15 cellular contexts compared by ENCODE assay signal in the genomic region with DNA sequence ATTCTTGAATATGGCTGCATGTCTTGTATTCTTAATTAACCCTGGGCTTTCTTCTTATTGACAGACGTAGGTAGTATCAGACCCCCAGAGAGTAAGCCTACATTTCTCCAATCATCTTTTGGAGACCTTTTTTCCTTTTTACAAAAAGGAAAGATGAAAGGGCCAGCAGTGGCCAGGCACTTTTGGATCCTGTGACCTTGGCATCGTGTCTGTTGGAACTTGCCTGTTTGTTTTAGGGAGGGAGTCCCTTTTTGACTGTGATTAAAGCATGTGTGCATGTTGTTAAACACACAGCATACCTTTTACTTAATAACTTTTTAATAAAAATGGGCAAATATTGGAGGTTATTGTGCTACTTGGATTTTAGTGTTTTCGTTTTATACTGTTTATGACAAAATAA. TPM values are rescaled to one million over a fixed set of nuclear protein-coding genes. Genes with fewer than 3 reads are reported as not detected.
DNase-seq lines count a peak whose midpoint lies in the region; ATAC-seq and TF ChIP-seq lines count a peak whose summit lies in the region.
"Had no signal": no experiment of that assay in that cellular context is flagged by ENCODE, and none has a peak within 500 bp of the region (broad histone marks: within the 10 kb centered on the region; RNA-seq: fewer than 3 reads in every experiment).

No MANE protein-coding gene starts in this region.

- peak overlapping the region; percentile 65 for H3K27ac Mint-ChIP-seq in activated T-cell treated with anti-CD3 and anti-CD28 coated beads, Interleukin-2, amount 50 U/mL, for 72 hours
- H3K27ac Mint-ChIP-seq in immature natural killer cell = peak overlapping the region in 5 of 6 donors; percentile 21 to 48 (median 42)
- peak overlapping the region in 5 of 9 donors; percentile 11 to 72 (median 52) for H3K27ac Mint-ChIP-seq in naive thymus-derived CD4-positive, alpha-beta T cell

- peaks cover 2 to 10% of the 10 kb centered on the region in 2 donors for H3K36me3 Mint-ChIP-seq in activated T-cell treated with anti-CD3 and anti-CD28 coated beads, Interleukin-2, amount 50 U/mL, for 72 hours (ENCODE audit: insufficient read depth in 2 of 2)
- H3K36me3 Mint-ChIP-seq in immature natural killer cell = peaks cover 4 to 14% (median 13%) of the 10 kb centered on the region in 3 donors
- H3K36me3 Mint-ChIP-seq in naive thymus-derived CD4-positive, alpha-beta T cell = peaks cover 0 to 38% (median 20%) of the 10 kb centered on the region in 5 donors

- no peak overlapping the region for H3K4me3 ChIP-seq in naive thymus-derived CD4-positive, alpha-beta T cell (ENCODE audit: low read length)
- no peak overlapping the region for H3K4me3 ChIP-seq in thyroid gland (replicated peaks in 1 of 3)
- H3K4me3 ChIP-seq: BLaER1, HAP-1 had no signal

- no peak for ATAC-seq in activated T-cell treated with anti-CD3 and anti-CD28 coated beads, Interleukin-2, amount 50 U/mL, for 72 hours (replicated peaks in 1 of 2)
- no peak for ATAC-seq in naive thymus-derived CD4-positive, alpha-beta T cell
- ATAC-seq in HG02763 (IDR thresholded peaks at IDR 0.05; ENCODE audit: unreplicated experiment) (no peak), HG02852 (IDR thresholded peaks at IDR 0.05; ENCODE audit: unreplicated experiment) (no peak)

- no peak for TF ChIP-seq POLR2A in thyroid gland (IDR thresholded peaks at IDR 0.05)

- intact Hi-C loops in naive thymus-derived CD4-positive, alpha-beta T cell (cut with micrococcal nuclease) = no loop called here
- intact Hi-C loops in thyroid gland (cut with DNase I) = no loop called here

- no peaks in the 10 kb centered on the region for H3K27me3 Mint-ChIP-seq in activated T-cell treated with anti-CD3 and anti-CD28 coated beads, Interleukin-2, amount 50 U/mL, for 72 hours (ENCODE audit: low read depth)
- no peaks in the 10 kb centered on the region for H3K27me3 Mint-ChIP-seq in immature natural killer cell (ENCODE audit: low read depth in 3 of 3)
- H3K27me3 Mint-ChIP-seq in naive thymus-derived CD4-positive, alpha-beta T cell = no peaks in the 10 kb centered on the region

- no peaks in the 10 kb centered on the region for H3K9me3 ChIP-seq in naive thymus-derived CD4-positive, alpha-beta T cell (ENCODE audit: control insufficient read depth in 2 of 3, low read length in 3 of 3)
- H3K9me3 ChIP-seq in thyroid gland = no peaks in the 10 kb centered on the region
- H3K9me3 ChIP-seq: BLaER1, HAP-1 had no signal

- POLR2A ChIA-PET in naive thymus-derived CD4-positive, alpha-beta T cell (lab: Charles Lee) = interaction anchor here (0.6 kb wide), 1 partner anchor 141 kb away, joined by 3 read pairs; no protein-coding TSS in a partner anchor

- 88 to 89% methylated on average over 3 of the region's 3 CpGs for WGBS in thyroid gland, 2 donors

- H3K36me3 ChIP-seq in naive thymus-derived CD4-positive, alpha-beta T cell (ENCODE audit: control insufficient read depth in 2 of 3, insufficient read depth in 3 of 3, low read length in 3 of 3) = peaks cover 0 to 22% (median 0%) of the 10 kb centered on the region in 3 experiments
- peaks cover 0 to 3% of the 10 kb centered on the region in 2 donors for H3K36me3 ChIP-seq in thyroid gland

- CTCF ChIA-PET in naive thymus-derived CD4-positive, alpha-beta T cell (lab: Charles Lee) = interaction anchor here (0.7 kb wide), 1 partner anchor 140 kb away, joined by 6 read pairs; no protein-coding TSS in a partner anchor

- no peak for TF ChIP-seq CTCF in thyroid gland (IDR thresholded peaks at IDR 0.05)

- H3K4me1 Mint-ChIP-seq in activated T-cell treated with anti-CD3 and anti-CD28 coated beads, Interleukin-2, amount 50 U/mL, for 72 hours (ENCODE audit: low read depth) = peaks cover 27% of the 10 kb centered on the region
- peaks cover 31 to 40% of the 10 kb centered on the region in 2 donors for H3K4me1 Mint-ChIP-seq in immature natural killer cell
- peaks cover 11 to 80% (median 73%) of the 10 kb centered on the region in 7 donors for H3K4me1 Mint-ChIP-seq in naive thymus-derived CD4-positive, alpha-beta T cell

- no peak overlapping the region for H3K4me3 Mint-ChIP-seq in activated T-cell treated with anti-CD3 and anti-CD28 coated beads, Interleukin-2, amount 50 U/mL, for 72 hours
- H3K4me3 Mint-ChIP-seq in immature natural killer cell = no peak overlapping the region
- no peak overlapping the region for H3K4me3 Mint-ChIP-seq in naive thymus-derived CD4-positive, alpha-beta T cell

- no peaks in the 10 kb centered on the region for H3K27me3 ChIP-seq in naive thymus-derived CD4-positive, alpha-beta T cell (ENCODE audit: control insufficient read depth in 2 of 2, insufficient read depth in 2 of 2, low read length in 2 of 2)
- no peaks in the 10 kb centered on the region for H3K27me3 ChIP-seq in thyroid gland
- H3K27me3 ChIP-seq: BLaER1 had no signal

- H3K9me3 Mint-ChIP-seq in activated T-cell treated with anti-CD3 and anti-CD28 coated beads, Interleukin-2, amount 50 U/mL, for 72 hours = no peaks in the 10 kb centered on the region
- H3K9me3 Mint-ChIP-seq in immature natural killer cell = no peaks in the 10 kb centered on the region
- no peaks in the 10 kb centered on the region for H3K9me3 Mint-ChIP-seq in naive thymus-derived CD4-positive, alpha-beta T cell

- H3K4me1 ChIP-seq in naive thymus-derived CD4-positive, alpha-beta T cell (ENCODE audit: control insufficient read depth in 2 of 2, insufficient read depth in 2 of 2, low read length in 2 of 2) = peaks cover 0 to 5% of the 10 kb centered on the region in 2 donors
- no peaks in the 10 kb centered on the region for H3K4me1 ChIP-seq in thyroid gland
- H3K4me1 ChIP-seq: BLaER1, HAP-1 had no signal

- no peak for DNase-seq in activated T-cell treated with anti-CD3 and anti-CD28 coated beads, Interleukin-2, amount 50 U/mL, for 72 hours
- no peak for DNase-seq in activated T-cell treated with anti-CD3 and anti-CD28 coated beads, Interleukin-2, amount 50 U/mL, for 48 hours
- DNase-seq in immature natural killer cell (no peak), thyroid gland (no peak)
- no peak for DNase-seq in naive thymus-derived CD4-positive, alpha-beta T cell
- DNase-seq: 8988T, AML-193, COR-L47, DMS153, DMS79 treated with DMSO at 0.1 percent for 48 hours, EL had no signal

- H3K27ac ChIP-seq in naive thymus-derived CD4-positive, alpha-beta T cell (ENCODE audit: low read depth, low read length) = no peak overlapping the region
- H3K27ac ChIP-seq in thyroid gland = no peak overlapping the region
- H3K27ac ChIP-seq: BLaER1 had no signal

RNA-seq across cellular contexts. Expression of a gene that starts 57.2 kb away (rescaled TPM):
- 10 to 100 TPM; 83.3 to 85.8 TPM for total RNA-seq in activated T-cell treated with anti-CD3 and anti-CD28 coated beads, Interleukin-2, amount 50 U/mL, for 72 hours
- polyA plus RNA-seq in immature natural killer cell = 10 to 100 TPM in 1 of 3 donors, 1 to 10 TPM in 2; 4.6 to 17.2 (median 4.6) TPM
- 100 to 1,000 TPM in 4 of 5 experiments, 10 to 100 TPM in 1; 80.8 to 114 (median 112) TPM for total RNA-seq in naive thymus-derived CD4-positive, alpha-beta T cell
- polyA plus RNA-seq in naive thymus-derived CD4-positive, alpha-beta T cell = 10 to 100 TPM; 11.2 to 12.2 TPM
- total RNA-seq in thyroid gland = 10 to 100 TPM; 43.8 to 78.5 (median 69.7) TPM
